10 cellular contexts compared by ENCODE assay signal in the genomic region with DNA sequence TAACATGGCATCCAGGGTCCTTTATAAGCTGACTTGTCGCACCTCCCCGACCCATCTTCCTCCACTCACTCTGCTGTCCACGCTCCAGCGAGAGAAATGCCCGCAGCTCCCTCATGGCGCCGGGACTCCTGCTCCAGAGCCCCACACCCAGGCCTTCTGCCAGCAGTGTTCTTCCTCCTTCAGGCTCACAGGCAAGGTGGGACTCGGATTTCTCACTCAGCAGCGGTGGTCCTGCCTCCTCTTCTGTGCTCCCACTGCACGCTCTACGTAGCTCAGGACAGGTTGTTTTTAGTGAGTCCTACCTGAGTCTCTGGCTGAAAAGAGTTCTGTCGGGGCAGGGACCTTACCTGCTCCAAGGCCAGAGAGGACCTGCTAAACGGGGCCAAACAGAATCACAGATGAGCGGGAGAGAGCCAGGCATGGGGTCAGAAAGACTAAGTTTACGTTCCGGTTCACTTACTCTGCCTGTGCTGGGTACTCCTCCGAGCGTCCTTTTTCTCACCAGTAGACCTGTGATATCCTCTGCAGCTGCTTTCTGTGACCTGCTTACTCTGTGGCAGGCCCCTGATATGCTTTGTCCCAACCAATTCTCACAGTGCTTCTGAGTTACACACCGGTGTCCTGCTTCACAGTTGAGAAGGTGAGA. TPM values are rescaled to one million over a fixed set of nuclear protein-coding genes. Genes with fewer than 3 reads are reported as not detected.
DNase-seq lines count a peak whose midpoint lies in the region; ATAC-seq and TF ChIP-seq lines count a peak whose summit lies in the region.
"Had no signal": no experiment of that assay in that cellular context is flagged by ENCODE, and none has a peak within 500 bp of the region (broad histone marks: within the 10 kb centered on the region; RNA-seq: fewer than 3 reads in every experiment).

No MANE protein-coding gene starts in this region.

- H4K20me1 ChIP-seq in GM23338 (replicated peaks; ENCODE audit: insufficient read depth) = no peaks in the 10 kb centered on the region

- H2AFZ ChIP-seq in GM23338 = no peak overlapping the region

- H3K27ac ChIP-seq in skin epidermis (peak overlapping the region in 15 of 21 experiments; percentile 18 to 82 (median 59)), GM23338 (ENCODE audit: low read depth) (no peak overlapping the region)
- H3K27ac ChIP-seq: psoas muscle had no signal

- H3K79me2 ChIP-seq in GM23338 (replicated peaks; ENCODE audit: insufficient read depth) = no peaks in the 10 kb centered on the region

- TF ChIP-seq CTCF in GM23338 (conservative IDR thresholded peaks at IDR 0.05; ENCODE audit: low read depth in 2 of 2) = no peak

- H3K4me1 Mint-ChIP-seq in GM23338 = no peaks in the 10 kb centered on the region

- peaks cover 29% of the 10 kb centered on the region in 2 donors for H3K36me3 Mint-ChIP-seq in activated naive CD4-positive, alpha-beta T cell treated with anti-CD3 and anti-CD28 coated beads, Interleukin-2, amount 50 U/mL, for 72 hours
- peaks cover 29% of the 10 kb centered on the region for H3K36me3 Mint-ChIP-seq in GM23338 (ENCODE audit: low read depth)

- H3K27me3 ChIP-seq in GM23338 (ENCODE audit: insufficient read depth) = no peaks in the 10 kb centered on the region

- H3K9me2 ChIP-seq in GM23338 (ENCODE audit: insufficient read depth) = no peaks in the 10 kb centered on the region

- H3K27ac Mint-ChIP-seq in activated naive CD4-positive, alpha-beta T cell treated with anti-CD3 and anti-CD28 coated beads, Interleukin-2, amount 50 U/mL, for 72 hours = peak overlapping the region; percentile 45 to 90
- no peak overlapping the region for H3K27ac Mint-ChIP-seq in GM23338

- H3K4me3 Mint-ChIP-seq in GM23338 = no peak overlapping the region

- H3K36me3 ChIP-seq in GM23338 (ENCODE audit: insufficient read depth) = peaks cover 3% of the 10 kb centered on the region; the same call in 1 of the 2 replicates

- H3K4me3 ChIP-seq in skin epidermis (no peak overlapping the region), GM23338 (no peak overlapping the region)
- H3K4me3 ChIP-seq: psoas muscle had no signal

- DNase-seq in activated naive CD4-positive, alpha-beta T cell treated with anti-CD3 and anti-CD28 coated beads, Interleukin-2, amount 50 U/mL, for 72 hours (ENCODE audit: low spot score in 2 of 2) = peak in 1 of 2 donors; percentile 50
- DNase-seq in SIG-M5 treated with dmso at 0.1 percent for 504 hours (lab: John Stamatoyannopoulos, UW; ENCODE audit: unreplicated experiment) (no peak), GM23338 (ENCODE audit: low spot score) (no peak)
- DNase-seq: NCI-H1048, psoas muscle had no signal

- H3K27me3 Mint-ChIP-seq in GM23338 (ENCODE audit: insufficient read depth, low read depth, poor library complexity) = peaks cover 11% of the 10 kb centered on the region

- no peaks in the 10 kb centered on the region for H3K4me1 ChIP-seq in GM23338 (ENCODE audit: insufficient read depth)
- H3K4me1 ChIP-seq: psoas muscle had no signal

- no peak overlapping the region for H3K4me2 ChIP-seq in GM23338

- no peaks in the 10 kb centered on the region for H3K9me3 Mint-ChIP-seq in activated naive CD4-positive, alpha-beta T cell treated with anti-CD3 and anti-CD28 coated beads, Interleukin-2, amount 50 U/mL, for 72 hours
- no peaks in the 10 kb centered on the region for H3K9me3 Mint-ChIP-seq in GM23338

- 0 out of 2 replicates have a peak, but pooled peaks cover under 1% of the 10 kb centered on the region for H3F3A ChIP-seq in GM23338 (replicated peaks; ENCODE audit: low read depth)

- ATAC-seq in GM19023 (IDR thresholded peaks at IDR 0.05; ENCODE audit: unreplicated experiment) = peak; percentile 35
- peak; percentile 27 for ATAC-seq in HG02973 (IDR thresholded peaks at IDR 0.05; ENCODE audit: unreplicated experiment)
- ATAC-seq in activated naive CD4-positive, alpha-beta T cell treated with anti-CD3 and anti-CD28 coated beads, Interleukin-2, amount 50 U/mL, for 72 hours = no peak
- no peak for ATAC-seq in GM19463 (IDR thresholded peaks at IDR 0.05; ENCODE audit: unreplicated experiment)
- ATAC-seq in HG02678 (IDR thresholded peaks at IDR 0.05; ENCODE audit: unreplicated experiment) = no peak
- ATAC-seq in GM23338 = no peak
- ATAC-seq: psoas muscle had no signal

TF ChIP-seq in GM23338, 12 proteins besides CTCF, POLR2A, EP300 and RAD21:
- TF ChIP-seq NANOG (IDR thresholded peaks at IDR 0.05; ENCODE audit: borderline replicate concordance) = no peak
- TF ChIP-seq ZNF114 (CRISPR knock-in tag; IDR thresholded peaks at IDR 0.05) = no peak
- no peak for TF ChIP-seq ETS1 (IDR thresholded peaks at IDR 0.05)
- no peak for TF ChIP-seq ZNF331 (CRISPR knock-in tag; IDR thresholded peaks at IDR 0.05; ENCODE audit: low read depth)
- TF ChIP-seq EZH2phosphoT487 (IDR thresholded peaks at IDR 0.05; ENCODE audit: unreplicated experiment) = no peak
- TF ChIP-seq REST (IDR thresholded peaks at IDR 0.05; ENCODE audit: unreplicated experiment) = no peak

RNA-seq across cellular contexts. Expression of gene THEMIS2, which starts 11.3 kb away (rescaled TPM):
- 10 to 100 TPM; 27.3 to 34.6 TPM for total RNA-seq in activated naive CD4-positive, alpha-beta T cell treated with anti-CD3 and anti-CD28 coated beads, Interleukin-2, amount 50 U/mL, for 72 hours
- 19.3 and 32.4 TPM in 2 replicates for total RNA-seq in GM23338 (2014; rRNA removed; shearing (Covaris generic))
- polyA plus RNA-seq in GM23338 (2016; fragmentation: Nextera tagmentation; extraction: Ambion mirVana) = 8.1 and 10.0 TPM in 2 replicates

RNA-seq across cellular contexts. Expression of gene RPA2, which starts 30.7 kb away (rescaled TPM):
- total RNA-seq in activated naive CD4-positive, alpha-beta T cell treated with anti-CD3 and anti-CD28 coated beads, Interleukin-2, amount 50 U/mL, for 72 hours = 10 to 100 TPM; 69.4 to 88.2 TPM
- total RNA-seq in GM23338 (2014; rRNA removed; shearing (Covaris generic)) = 47.0 and 55.5 TPM in 2 replicates
- 58.4 and 60.8 TPM in 2 replicates for polyA plus RNA-seq in GM23338 (2016; fragmentation: Nextera tagmentation; extraction: Ambion mirVana)

RNA-seq across cellular contexts. Expression of gene SMPDL3B, which starts 51.1 kb away (rescaled TPM):
- total RNA-seq in activated naive CD4-positive, alpha-beta T cell treated with anti-CD3 and anti-CD28 coated beads, Interleukin-2, amount 50 U/mL, for 72 hours = 1 to 10 TPM in 1 of 2 donors, under 1 TPM in 1; 0.43 to 1.3 TPM
- total RNA-seq in GM23338 (2014; rRNA removed; shearing (Covaris generic)) = 78.5 and 83.1 TPM in 2 replicates
- polyA plus RNA-seq in GM23338 (2016; fragmentation: Nextera tagmentation; extraction: Ambion mirVana) = 39.5 and 40.9 TPM in 2 replicates
- total RNA-seq: psoas muscle had no signal

RNA-seq across cellular contexts. Expression of gene PPP1R8, which starts 53.1 kb away (rescaled TPM):
- 10 to 100 TPM; 28.3 to 52.0 TPM for total RNA-seq in activated naive CD4-positive, alpha-beta T cell treated with anti-CD3 and anti-CD28 coated beads, Interleukin-2, amount 50 U/mL, for 72 hours
- 50.5 and 53.8 TPM in 2 replicates for total RNA-seq in GM23338 (2014; rRNA removed; shearing (Covaris generic))
- polyA plus RNA-seq in GM23338 (2016; fragmentation: Nextera tagmentation; extraction: Ambion mirVana) = 13.4 and 13.6 TPM in 2 replicates

Comparison
In these comparisons a context has a peak if more than half of its experiments do, and no peak if none do; other contexts are left out.
1. ATAC-seq: peak in GM19023 (single experiment) and HG02973 (single experiment); none in activated naive CD4-positive, alpha-beta T cell treated with anti-CD3 and anti-CD28 coated beads, Interleukin-2, amount 50 U/mL, for 72 hours (0 of 2), GM19463 (single experiment), HG02678 (single experiment) and GM23338 (single experiment).
2. RNA of gene SMPDL3B, which starts 51.1 kb away (total RNA-seq): 78.5 to 83.1 TPM in GM23338; 0.43 to 1.3 TPM in activated naive CD4-positive, alpha-beta T cell treated with anti-CD3 and anti-CD28 coated beads, Interleukin-2, amount 50 U/mL, for 72 hours; every median in the first group is over 10 times any median in the second.